Comparison of ENCODE assay signal across 2 cellular contexts in the genomic region with DNA sequence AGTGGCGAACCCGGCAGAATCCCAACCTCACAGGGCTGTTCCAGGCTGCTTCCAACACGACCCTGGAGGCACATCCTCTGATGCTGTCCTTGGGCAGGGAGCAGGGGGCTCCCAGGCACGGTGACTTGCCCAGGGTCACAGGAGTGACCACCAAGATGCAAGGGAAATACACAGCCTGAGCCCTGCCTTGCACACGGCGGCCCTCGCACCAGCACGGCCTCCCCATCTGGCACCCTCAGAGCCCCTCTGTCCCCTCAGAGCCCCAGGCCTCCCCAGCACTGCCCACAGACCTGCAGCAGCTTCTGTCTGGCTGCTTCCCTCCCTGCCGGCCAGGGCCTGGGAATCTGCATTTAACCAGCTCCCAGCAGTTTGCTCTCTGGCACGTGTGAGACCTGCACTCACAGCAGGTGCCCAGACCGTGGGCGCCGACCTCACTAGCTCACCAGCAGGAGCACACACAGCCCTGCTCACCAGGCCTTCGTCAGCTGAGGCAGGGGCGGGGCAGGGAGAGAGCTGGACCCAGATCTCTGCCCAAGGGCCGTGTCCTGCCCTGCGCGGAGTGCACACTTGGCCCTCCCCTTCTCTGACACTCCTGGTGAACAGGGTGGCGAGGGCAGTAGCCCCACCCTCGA.
A peak's percentile ranks its signal among the peaks of the same experiment; 100 is the strongest.
TF ChIP-seq lines count a peak whose summit lies in the region.

No MANE protein-coding gene starts in this region.

TF ChIP-seq in HepG2, 621 proteins besides CTCF, POLR2A, EP300 and RAD21 (continues in another document):
- TF ChIP-seq ZFX (CRISPR knock-in tag; IDR thresholded peaks at IDR 0.05; ENCODE audit: low read depth) (peak; percentile 13; the same call in 1 of the 2 replicates), MAFG (CRISPR knock-in tag; IDR thresholded peaks at IDR 0.05) (0 out of 2 replicates have a peak, but pooled peaks have one; percentile 28), KLF13 (CRISPR knock-in tag; IDR thresholded peaks at IDR 0.05) (0 out of 2 replicates have a peak, but pooled peaks have one; percentile 43), ZNF891 (CRISPR knock-in tag; IDR thresholded peaks at IDR 0.05) (0 out of 2 replicates have a peak, but pooled peaks have one; percentile 33), CHCHD3 (CRISPR knock-in tag; IDR thresholded peaks at IDR 0.05) (no peak), XRCC5 (optimal IDR thresholded peaks at IDR 0.05; ENCODE audit: low read length) (peak; percentile 13), MTF2 (CRISPR knock-in tag; IDR thresholded peaks at IDR 0.05; ENCODE audit: borderline replicate concordance) (0 out of 2 replicates have a peak, but pooled peaks have one; percentile 2), BHLHE40 (IDR thresholded peaks at IDR 0.05; ENCODE audit: low read length) (peak; percentile 27; the same call in 1 of the 2 replicates), NONO (IDR thresholded peaks at IDR 0.05) (no peak), NONO (CRISPR knock-in tag; conservative IDR thresholded peaks at IDR 0.05) (0 out of 2 replicates have a peak, but pooled peaks have one; percentile 26)
- TF ChIP-seq, protein P1, sequence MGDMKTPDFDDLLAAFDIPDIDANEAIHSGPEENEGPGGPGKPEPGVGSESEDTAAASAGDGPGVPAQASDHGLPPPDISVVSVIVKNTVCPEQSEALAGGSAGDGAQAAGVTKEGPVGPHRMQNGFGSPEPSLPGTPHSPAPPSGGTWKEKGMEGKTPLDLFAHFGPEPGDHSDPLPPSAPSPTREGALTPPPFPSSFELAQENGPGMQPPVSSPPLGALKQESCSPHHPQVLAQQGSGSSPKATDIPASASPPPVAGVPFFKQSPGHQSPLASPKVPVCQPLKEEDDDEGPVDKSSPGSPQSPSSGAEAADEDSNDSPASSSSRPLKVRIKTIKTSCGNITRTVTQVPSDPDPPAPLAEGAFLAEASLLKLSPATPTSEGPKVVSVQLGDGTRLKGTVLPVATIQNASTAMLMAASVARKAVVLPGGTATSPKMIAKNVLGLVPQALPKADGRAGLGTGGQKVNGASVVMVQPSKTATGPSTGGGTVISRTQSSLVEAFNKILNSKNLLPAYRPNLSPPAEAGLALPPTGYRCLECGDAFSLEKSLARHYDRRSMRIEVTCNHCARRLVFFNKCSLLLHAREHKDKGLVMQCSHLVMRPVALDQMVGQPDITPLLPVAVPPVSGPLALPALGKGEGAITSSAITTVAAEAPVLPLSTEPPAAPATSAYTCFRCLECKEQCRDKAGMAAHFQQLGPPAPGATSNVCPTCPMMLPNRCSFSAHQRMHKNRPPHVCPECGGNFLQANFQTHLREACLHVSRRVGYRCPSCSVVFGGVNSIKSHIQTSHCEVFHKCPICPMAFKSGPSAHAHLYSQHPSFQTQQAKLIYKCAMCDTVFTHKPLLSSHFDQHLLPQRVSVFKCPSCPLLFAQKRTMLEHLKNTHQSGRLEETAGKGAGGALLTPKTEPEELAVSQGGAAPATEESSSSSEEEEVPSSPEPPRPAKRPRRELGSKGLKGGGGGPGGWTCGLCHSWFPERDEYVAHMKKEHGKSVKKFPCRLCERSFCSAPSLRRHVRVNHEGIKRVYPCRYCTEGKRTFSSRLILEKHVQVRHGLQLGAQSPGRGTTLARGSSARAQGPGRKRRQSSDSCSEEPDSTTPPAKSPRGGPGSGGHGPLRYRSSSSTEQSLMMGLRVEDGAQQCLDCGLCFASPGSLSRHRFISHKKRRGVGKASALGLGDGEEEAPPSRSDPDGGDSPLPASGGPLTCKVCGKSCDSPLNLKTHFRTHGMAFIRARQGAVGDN (CRISPR knock-in tag; IDR thresholded peaks at IDR 0.05) = peak; percentile 18; the same call in 1 of the 2 replicates
- TF ChIP-seq, protein P2, sequence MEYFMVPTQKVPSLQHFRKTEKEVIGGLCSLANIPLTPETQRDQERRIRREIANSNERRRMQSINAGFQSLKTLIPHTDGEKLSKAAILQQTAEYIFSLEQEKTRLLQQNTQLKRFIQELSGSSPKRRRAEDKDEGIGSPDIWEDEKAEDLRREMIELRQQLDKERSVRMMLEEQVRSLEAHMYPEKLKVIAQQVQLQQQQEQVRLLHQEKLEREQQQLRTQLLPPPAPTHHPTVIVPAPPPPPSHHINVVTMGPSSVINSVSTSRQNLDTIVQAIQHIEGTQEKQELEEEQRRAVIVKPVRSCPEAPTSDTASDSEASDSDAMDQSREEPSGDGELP (IDR thresholded peaks at IDR 0.05; ENCODE audit: borderline replicate concordance, low read depth) = peak; percentile 50; the same call in 1 of the 2 replicates
- TF ChIP-seq, protein P3, sequence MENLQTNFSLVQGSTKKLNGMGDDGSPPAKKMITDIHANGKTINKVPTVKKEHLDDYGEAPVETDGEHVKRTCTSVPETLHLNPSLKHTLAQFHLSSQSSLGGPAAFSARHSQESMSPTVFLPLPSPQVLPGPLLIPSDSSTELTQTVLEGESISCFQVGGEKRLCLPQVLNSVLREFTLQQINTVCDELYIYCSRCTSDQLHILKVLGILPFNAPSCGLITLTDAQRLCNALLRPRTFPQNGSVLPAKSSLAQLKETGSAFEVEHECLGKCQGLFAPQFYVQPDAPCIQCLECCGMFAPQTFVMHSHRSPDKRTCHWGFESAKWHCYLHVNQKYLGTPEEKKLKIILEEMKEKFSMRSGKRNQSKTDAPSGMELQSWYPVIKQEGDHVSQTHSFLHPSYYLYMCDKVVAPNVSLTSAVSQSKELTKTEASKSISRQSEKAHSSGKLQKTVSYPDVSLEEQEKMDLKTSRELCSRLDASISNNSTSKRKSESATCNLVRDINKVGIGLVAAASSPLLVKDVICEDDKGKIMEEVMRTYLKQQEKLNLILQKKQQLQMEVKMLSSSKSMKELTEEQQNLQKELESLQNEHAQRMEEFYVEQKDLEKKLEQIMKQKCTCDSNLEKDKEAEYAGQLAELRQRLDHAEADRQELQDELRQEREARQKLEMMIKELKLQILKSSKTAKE (CRISPR knock-in tag; IDR thresholded peaks at IDR 0.05; ENCODE audit: borderline replicate concordance) = 0 out of 2 replicates have a peak, but pooled peaks have one; percentile 15

TF ChIP-seq in K562, 482 proteins besides CTCF, POLR2A, EP300 and RAD21:
- TF ChIP-seq FOXM1 (IDR thresholded peaks at IDR 0.05; ENCODE audit: low read depth) (no peak), FOXM1 (CRISPR knock-in tag; IDR thresholded peaks at IDR 0.05; ENCODE audit: low read depth) (0 out of 2 replicates have a peak, but pooled peaks have one; percentile 20)
- TF ChIP-seq, protein P4, sequence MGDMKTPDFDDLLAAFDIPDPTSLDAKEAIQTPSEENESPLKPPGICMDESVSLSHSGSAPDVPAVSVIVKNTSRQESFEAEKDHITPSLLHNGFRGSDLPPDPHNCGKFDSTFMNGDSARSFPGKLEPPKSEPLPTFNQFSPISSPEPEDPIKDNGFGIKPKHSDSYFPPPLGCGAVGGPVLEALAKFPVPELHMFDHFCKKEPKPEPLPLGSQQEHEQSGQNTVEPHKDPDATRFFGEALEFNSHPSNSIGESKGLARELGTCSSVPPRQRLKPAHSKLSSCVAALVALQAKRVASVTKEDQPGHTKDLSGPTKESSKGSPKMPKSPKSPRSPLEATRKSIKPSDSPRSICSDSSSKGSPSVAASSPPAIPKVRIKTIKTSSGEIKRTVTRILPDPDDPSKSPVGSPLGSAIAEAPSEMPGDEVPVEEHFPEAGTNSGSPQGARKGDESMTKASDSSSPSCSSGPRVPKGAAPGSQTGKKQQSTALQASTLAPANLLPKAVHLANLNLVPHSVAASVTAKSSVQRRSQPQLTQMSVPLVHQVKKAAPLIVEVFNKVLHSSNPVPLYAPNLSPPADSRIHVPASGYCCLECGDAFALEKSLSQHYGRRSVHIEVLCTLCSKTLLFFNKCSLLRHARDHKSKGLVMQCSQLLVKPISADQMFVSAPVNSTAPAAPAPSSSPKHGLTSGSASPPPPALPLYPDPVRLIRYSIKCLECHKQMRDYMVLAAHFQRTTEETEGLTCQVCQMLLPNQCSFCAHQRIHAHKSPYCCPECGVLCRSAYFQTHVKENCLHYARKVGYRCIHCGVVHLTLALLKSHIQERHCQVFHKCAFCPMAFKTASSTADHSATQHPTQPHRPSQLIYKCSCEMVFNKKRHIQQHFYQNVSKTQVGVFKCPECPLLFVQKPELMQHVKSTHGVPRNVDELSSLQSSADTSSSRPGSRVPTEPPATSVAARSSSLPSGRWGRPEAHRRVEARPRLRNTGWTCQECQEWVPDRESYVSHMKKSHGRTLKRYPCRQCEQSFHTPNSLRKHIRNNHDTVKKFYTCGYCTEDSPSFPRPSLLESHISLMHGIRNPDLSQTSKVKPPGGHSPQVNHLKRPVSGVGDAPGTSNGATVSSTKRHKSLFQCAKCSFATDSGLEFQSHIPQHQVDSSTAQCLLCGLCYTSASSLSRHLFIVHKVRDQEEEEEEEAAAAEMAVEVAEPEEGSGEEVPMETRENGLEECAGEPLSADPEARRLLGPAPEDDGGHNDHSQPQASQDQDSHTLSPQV (IDR thresholded peaks at IDR 0.05) = no peak
